2 cellular contexts compared by ENCODE assay signal in the genomic region with DNA sequence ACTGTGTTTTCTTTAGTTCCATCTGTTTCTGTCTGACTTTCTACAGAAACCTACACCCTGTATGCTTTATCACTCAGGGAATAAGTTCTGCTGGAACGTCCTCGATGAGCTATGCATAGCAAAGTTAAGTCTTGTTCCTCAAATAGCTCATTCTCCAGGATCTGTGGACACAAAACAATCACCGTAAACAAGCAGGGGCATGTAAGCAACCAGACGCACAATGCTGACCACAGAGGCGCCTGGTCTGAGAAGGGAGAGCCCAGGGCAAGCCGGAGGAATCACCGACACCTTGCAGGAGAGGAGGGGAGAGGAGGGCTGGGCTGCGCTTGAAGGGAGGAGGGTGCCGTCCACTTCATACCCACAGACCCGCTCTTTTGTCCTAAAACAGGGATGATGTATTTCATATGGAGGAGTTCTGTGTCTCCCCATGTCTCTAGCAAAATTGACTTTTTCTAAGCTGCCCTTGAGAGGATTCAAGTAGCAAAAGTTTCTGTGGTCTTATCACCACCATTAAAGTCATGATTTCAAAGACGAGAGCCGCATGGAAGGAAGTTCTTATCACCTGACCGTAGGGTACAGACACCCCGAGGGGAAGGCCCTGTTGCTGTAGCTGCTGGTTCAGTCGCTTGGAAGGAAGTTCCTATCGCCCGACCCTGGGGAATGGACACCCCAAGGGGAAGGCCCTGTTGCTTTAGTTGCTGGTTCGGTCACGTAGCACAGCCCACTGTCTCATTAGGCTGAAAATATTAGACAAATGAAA.
TF ChIP-seq lines count a peak whose summit lies in the region.

No MANE protein-coding gene starts in this region.

TF ChIP-seq in HCT116, 20 proteins besides CTCF, POLR2A, EP300 and RAD21 (continued from another document):
- TF ChIP-seq, protein P1, sequence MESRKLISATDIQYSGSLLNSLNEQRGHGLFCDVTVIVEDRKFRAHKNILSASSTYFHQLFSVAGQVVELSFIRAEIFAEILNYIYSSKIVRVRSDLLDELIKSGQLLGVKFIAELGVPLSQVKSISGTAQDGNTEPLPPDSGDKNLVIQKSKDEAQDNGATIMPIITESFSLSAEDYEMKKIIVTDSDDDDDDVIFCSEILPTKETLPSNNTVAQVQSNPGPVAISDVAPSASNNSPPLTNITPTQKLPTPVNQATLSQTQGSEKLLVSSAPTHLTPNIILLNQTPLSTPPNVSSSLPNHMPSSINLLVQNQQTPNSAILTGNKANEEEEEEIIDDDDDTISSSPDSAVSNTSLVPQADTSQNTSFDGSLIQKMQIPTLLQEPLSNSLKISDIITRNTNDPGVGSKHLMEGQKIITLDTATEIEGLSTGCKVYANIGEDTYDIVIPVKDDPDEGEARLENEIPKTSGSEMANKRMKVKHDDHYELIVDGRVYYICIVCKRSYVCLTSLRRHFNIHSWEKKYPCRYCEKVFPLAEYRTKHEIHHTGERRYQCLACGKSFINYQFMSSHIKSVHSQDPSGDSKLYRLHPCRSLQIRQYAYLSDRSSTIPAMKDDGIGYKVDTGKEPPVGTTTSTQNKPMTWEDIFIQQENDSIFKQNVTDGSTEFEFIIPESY (IDR thresholded peaks at IDR 0.05; ENCODE audit: extremely low read depth, insufficient replicate concordance, low read length), result no peak
- TF ChIP-seq EGR1 (IDR thresholded peaks at IDR 0.05; ENCODE audit: low read depth), result no peak
- no peak for TF ChIP-seq ZFX (IDR thresholded peaks at IDR 0.05)
- no peak for TF ChIP-seq CEBPB (IDR thresholded peaks at IDR 0.05; ENCODE audit: low read depth)
- no peak for TF ChIP-seq TCF7L2 (IDR thresholded peaks at IDR 0.05; ENCODE audit: borderline replicate concordance, extremely low read depth, insufficient read depth, insufficient read length)
- TF ChIP-seq, protein P2, sequence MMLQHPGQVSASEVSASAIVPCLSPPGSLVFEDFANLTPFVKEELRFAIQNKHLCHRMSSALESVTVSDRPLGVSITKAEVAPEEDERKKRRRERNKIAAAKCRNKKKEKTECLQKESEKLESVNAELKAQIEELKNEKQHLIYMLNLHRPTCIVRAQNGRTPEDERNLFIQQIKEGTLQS (IDR thresholded peaks at IDR 0.05), result no peak
- TF ChIP-seq CBX3 (IDR thresholded peaks at IDR 0.05; ENCODE audit: low read depth), result no peak
- TF ChIP-seq EZH2 (IDR thresholded peaks at IDR 0.05), result no peak
- TF ChIP-seq, protein P3, sequence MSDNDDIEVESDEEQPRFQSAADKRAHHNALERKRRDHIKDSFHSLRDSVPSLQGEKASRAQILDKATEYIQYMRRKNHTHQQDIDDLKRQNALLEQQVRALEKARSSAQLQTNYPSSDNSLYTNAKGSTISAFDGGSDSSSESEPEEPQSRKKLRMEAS (IDR thresholded peaks at IDR 0.05), result no peak
- TF ChIP-seq SP1 (IDR thresholded peaks at IDR 0.05; ENCODE audit: low read depth), result no peak
- TF ChIP-seq, protein P4, sequence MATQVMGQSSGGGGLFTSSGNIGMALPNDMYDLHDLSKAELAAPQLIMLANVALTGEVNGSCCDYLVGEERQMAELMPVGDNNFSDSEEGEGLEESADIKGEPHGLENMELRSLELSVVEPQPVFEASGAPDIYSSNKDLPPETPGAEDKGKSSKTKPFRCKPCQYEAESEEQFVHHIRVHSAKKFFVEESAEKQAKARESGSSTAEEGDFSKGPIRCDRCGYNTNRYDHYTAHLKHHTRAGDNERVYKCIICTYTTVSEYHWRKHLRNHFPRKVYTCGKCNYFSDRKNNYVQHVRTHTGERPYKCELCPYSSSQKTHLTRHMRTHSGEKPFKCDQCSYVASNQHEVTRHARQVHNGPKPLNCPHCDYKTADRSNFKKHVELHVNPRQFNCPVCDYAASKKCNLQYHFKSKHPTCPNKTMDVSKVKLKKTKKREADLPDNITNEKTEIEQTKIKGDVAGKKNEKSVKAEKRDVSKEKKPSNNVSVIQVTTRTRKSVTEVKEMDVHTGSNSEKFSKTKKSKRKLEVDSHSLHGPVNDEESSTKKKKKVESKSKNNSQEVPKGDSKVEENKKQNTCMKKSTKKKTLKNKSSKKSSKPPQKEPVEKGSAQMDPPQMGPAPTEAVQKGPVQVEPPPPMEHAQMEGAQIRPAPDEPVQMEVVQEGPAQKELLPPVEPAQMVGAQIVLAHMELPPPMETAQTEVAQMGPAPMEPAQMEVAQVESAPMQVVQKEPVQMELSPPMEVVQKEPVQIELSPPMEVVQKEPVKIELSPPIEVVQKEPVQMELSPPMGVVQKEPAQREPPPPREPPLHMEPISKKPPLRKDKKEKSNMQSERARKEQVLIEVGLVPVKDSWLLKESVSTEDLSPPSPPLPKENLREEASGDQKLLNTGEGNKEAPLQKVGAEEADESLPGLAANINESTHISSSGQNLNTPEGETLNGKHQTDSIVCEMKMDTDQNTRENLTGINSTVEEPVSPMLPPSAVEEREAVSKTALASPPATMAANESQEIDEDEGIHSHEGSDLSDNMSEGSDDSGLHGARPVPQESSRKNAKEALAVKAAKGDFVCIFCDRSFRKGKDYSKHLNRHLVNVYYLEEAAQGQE (IDR thresholded peaks at IDR 0.05; ENCODE audit: low read depth), result no peak
- TF ChIP-seq JUND (IDR thresholded peaks at IDR 0.05), result no peak

TF ChIP-seq in SK-N-SH treated with all-trans-retinoic acid at 6 μM for 48 hours, 23 proteins besides CTCF, POLR2A, EP300 and RAD21 (continued from another document):
- TF ChIP-seq, protein P5, sequence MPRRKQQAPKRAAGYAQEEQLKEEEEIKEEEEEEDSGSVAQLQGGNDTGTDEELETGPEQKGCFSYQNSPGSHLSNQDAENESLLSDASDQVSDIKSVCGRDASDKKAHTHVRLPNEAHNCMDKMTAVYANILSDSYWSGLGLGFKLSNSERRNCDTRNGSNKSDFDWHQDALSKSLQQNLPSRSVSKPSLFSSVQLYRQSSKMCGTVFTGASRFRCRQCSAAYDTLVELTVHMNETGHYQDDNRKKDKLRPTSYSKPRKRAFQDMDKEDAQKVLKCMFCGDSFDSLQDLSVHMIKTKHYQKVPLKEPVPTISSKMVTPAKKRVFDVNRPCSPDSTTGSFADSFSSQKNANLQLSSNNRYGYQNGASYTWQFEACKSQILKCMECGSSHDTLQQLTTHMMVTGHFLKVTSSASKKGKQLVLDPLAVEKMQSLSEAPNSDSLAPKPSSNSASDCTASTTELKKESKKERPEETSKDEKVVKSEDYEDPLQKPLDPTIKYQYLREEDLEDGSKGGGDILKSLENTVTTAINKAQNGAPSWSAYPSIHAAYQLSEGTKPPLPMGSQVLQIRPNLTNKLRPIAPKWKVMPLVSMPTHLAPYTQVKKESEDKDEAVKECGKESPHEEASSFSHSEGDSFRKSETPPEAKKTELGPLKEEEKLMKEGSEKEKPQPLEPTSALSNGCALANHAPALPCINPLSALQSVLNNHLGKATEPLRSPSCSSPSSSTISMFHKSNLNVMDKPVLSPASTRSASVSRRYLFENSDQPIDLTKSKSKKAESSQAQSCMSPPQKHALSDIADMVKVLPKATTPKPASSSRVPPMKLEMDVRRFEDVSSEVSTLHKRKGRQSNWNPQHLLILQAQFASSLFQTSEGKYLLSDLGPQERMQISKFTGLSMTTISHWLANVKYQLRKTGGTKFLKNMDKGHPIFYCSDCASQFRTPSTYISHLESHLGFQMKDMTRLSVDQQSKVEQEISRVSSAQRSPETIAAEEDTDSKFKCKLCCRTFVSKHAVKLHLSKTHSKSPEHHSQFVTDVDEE (CRISPR knock-in tag; IDR thresholded peaks at IDR 0.05), result no peak
- TF ChIP-seq OSR1 (CRISPR knock-in tag; IDR thresholded peaks at IDR 0.05), result no peak
- no peak for TF ChIP-seq ZNF565 (CRISPR knock-in tag; conservative IDR thresholded peaks at IDR 0.05; ENCODE audit: low read depth)
- no peak for TF ChIP-seq GLIS3 (CRISPR knock-in tag; IDR thresholded peaks at IDR 0.05)
- TF ChIP-seq, protein P6, sequence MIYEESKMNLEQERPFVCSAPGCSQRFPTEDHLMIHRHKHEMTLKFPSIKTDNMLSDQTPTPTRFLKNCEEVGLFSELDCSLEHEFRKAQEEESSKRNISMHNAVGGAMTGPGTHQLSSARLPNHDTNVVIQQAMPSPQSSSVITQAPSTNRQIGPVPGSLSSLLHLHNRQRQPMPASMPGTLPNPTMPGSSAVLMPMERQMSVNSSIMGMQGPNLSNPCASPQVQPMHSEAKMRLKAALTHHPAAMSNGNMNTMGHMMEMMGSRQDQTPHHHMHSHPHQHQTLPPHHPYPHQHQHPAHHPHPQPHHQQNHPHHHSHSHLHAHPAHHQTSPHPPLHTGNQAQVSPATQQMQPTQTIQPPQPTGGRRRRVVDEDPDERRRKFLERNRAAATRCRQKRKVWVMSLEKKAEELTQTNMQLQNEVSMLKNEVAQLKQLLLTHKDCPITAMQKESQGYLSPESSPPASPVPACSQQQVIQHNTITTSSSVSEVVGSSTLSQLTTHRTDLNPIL (CRISPR knock-in tag; IDR thresholded peaks at IDR 0.05; ENCODE audit: low read depth), result no peak
- no peak for TF ChIP-seq CSDC2 (CRISPR knock-in tag; IDR thresholded peaks at IDR 0.05)
- TF ChIP-seq ZFP3 (CRISPR knock-in tag; IDR thresholded peaks at IDR 0.05), result no peak
- TF ChIP-seq, protein P7, sequence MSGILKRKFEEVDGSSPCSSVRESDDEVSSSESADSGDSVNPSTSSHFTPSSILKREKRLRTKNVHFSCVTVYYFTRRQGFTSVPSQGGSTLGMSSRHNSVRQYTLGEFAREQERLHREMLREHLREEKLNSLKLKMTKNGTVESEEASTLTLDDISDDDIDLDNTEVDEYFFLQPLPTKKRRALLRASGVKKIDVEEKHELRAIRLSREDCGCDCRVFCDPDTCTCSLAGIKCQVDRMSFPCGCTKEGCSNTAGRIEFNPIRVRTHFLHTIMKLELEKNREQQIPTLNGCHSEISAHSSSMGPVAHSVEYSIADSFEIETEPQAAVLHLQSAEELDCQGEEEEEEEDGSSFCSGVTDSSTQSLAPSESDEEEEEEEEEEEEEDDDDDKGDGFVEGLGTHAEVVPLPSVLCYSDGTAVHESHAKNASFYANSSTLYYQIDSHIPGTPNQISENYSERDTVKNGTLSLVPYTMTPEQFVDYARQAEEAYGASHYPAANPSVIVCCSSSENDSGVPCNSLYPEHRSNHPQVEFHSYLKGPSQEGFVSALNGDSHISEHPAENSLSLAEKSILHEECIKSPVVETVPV (CRISPR knock-in tag; IDR thresholded peaks at IDR 0.05), result no peak
- no peak for TF ChIP-seq SNAI2 (CRISPR knock-in tag; IDR thresholded peaks at IDR 0.05)
- no peak for TF ChIP-seq ESRRG (CRISPR knock-in tag; IDR thresholded peaks at IDR 0.05)
- TF ChIP-seq RARB (CRISPR knock-in tag; IDR thresholded peaks at IDR 0.05), result no peak
